ENCODE assay signal across 9 cellular contexts in genomic region chr11:71386232-71386631, GRCh38.
"Had no signal": no experiment of that assay in that cellular context is flagged by ENCODE, and none has a peak within 500 bp of the region (broad histone marks: within the 10 kb centered on the region; RNA-seq: fewer than 3 reads in every experiment).

No MANE protein-coding gene starts in this region.

- H3K27ac ChIP-seq: GM23248, HL-60 had no signal

- DNase-seq: GM23248, GOT3, HFFc6, KG1 had no signal

- H3K36me3 ChIP-seq: HAP-1 had no signal

- H3K27ac Mint-ChIP-seq: HFFc6 had no signal

- H3K4me3 Mint-ChIP-seq: HFFc6 had no signal

- H3K9ac ChIP-seq: GM23248 had no signal

- ATAC-seq: HCT116, HepG2, K562 had no signal

- H3K9me3 ChIP-seq: HAP-1 had no signal

- H3K4me3 ChIP-seq: GM23248, HAP-1, K562 had no signal
